ENCODE assay signal across 8 cellular contexts in the genomic region with DNA sequence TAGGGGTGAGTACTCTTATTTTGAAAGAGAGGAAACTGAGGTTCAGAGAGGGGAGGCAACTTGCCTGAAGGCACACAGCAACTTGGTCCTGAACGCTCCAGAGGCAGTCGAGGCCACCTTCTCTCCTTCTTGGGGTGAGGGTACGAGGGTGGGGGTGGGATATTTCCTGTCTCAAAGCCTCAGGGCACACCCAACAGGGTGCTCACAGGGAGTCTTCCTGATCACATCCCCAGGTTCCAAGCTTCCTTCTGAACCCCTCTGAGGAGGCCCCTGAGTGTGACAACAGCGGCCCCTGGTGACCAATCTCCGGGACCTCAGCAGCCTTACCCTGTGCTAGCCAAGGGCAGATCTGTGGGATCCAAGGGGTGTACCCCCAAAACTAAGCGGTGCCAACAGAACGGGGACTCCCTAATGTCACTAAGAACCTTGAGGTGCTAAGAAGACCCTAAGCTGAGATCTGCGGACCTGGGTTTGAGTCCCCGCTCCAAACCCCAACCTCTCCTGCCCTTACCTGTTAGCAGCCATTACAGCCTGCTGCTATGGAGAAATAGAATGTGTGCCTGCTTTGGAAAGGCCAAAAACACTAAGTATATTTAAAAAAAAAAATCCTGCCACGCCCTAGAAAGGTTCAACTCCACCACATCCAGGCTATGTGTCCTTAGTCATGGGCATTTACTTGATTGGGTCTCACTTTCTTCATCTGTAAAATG. TPM values are rescaled to one million over a fixed set of nuclear protein-coding genes. Genes with fewer than 3 reads are reported as not detected.
DNase-seq lines count a peak whose midpoint lies in the region; ATAC-seq and TF ChIP-seq lines count a peak whose summit lies in the region.

No MANE protein-coding gene starts in this region.

- no peaks in the 10 kb centered on the region for H3K9me3 ChIP-seq in Loucy (ENCODE audit: insufficient read depth, low read depth, low read length)

- no peak overlapping the region for H3K9ac ChIP-seq in Loucy (ENCODE audit: low read depth, low read length, poor library complexity, severe bottlenecking)

- H3K9me2 ChIP-seq in Loucy (replicated peaks; ENCODE audit: low read depth, low read length), result no peaks in the 10 kb centered on the region

- no peaks in the 10 kb centered on the region for H3K36me3 ChIP-seq in Loucy (ENCODE audit: insufficient read depth, low read length)

- no peaks in the 10 kb centered on the region for H3K36me3 Mint-ChIP-seq in activated naive CD8-positive, alpha-beta T cell treated with anti-CD3 and anti-CD28 coated beads, Interleukin-2, amount 50 U/mL, for 24 hours (ENCODE audit: low read depth)

- peaks cover 13% of the 10 kb centered on the region for H3K4me1 Mint-ChIP-seq in activated naive CD8-positive, alpha-beta T cell treated with anti-CD3 and anti-CD28 coated beads, Interleukin-2, amount 50 U/mL, for 24 hours

- DNase-seq in GM03348 (ENCODE audit: low spot score) (peak; percentile 92), T follicular helper cell (ENCODE audit: low read depth) (peak; percentile 56), left cardiac atrium (peak; percentile 71), retina (peak; percentile 77), mesenteric fat pad (ENCODE audit: low spot score) (no peak)
- peak; percentile 82 for DNase-seq in activated naive CD8-positive, alpha-beta T cell treated with anti-CD3 and anti-CD28 coated beads, Interleukin-2, amount 50 U/mL, for 24 hours

- H4K20me1 ChIP-seq in Loucy (ENCODE audit: insufficient read depth, low read length, poor library complexity, severe bottlenecking), result no peaks in the 10 kb centered on the region

- no peaks in the 10 kb centered on the region for H3K27me3 ChIP-seq in Loucy (ENCODE audit: insufficient read depth, low read length, poor library complexity, severe bottlenecking)

- no peak overlapping the region for H3K4me2 ChIP-seq in Loucy (ENCODE audit: low read depth, low read length, poor library complexity, severe bottlenecking)

- no peaks in the 10 kb centered on the region for H3F3A ChIP-seq in Loucy (ENCODE audit: low read depth)

- H3K79me2 ChIP-seq in Loucy (ENCODE audit: insufficient read depth, low read length), result no peaks in the 10 kb centered on the region

- no peak overlapping the region for H3K4me3 Mint-ChIP-seq in activated naive CD8-positive, alpha-beta T cell treated with anti-CD3 and anti-CD28 coated beads, Interleukin-2, amount 50 U/mL, for 24 hours

- H3K4me1 ChIP-seq in Loucy (ENCODE audit: insufficient read depth, low read length, poor library complexity, severe bottlenecking), result peaks cover 8% of the 10 kb centered on the region

- intact Hi-C loops in left cardiac atrium (cut with DNase I), result loop anchor here (1.0 to 10.0 kb wide), 5 partner anchors 55 to 348 kb away; a partner anchor contains a TSS

- H3K27me3 Mint-ChIP-seq in activated naive CD8-positive, alpha-beta T cell treated with anti-CD3 and anti-CD28 coated beads, Interleukin-2, amount 50 U/mL, for 24 hours, result peaks cover 4% of the 10 kb centered on the region

- H3K4me3 ChIP-seq in Loucy (ENCODE audit: low read length, poor library complexity, severe bottlenecking), result no peak overlapping the region

- peak; percentile 83 for ATAC-seq in activated naive CD8-positive, alpha-beta T cell treated with anti-CD3 and anti-CD28 coated beads, Interleukin-2, amount 50 U/mL, for 24 hours
- ATAC-seq in left cardiac atrium (peak; percentile 82 to 88), GM21526 (IDR thresholded peaks at IDR 0.05; ENCODE audit: low FRiP score, unreplicated experiment) (no peak)

- no peaks in the 10 kb centered on the region for H3K9me3 Mint-ChIP-seq in activated naive CD8-positive, alpha-beta T cell treated with anti-CD3 and anti-CD28 coated beads, Interleukin-2, amount 50 U/mL, for 24 hours

- H2AFZ ChIP-seq in Loucy (ENCODE audit: low read length), result 0 out of 2 replicates have a peak overlapping the region, but pooled peaks have one; percentile 10

- no peak overlapping the region for H3K27ac Mint-ChIP-seq in activated naive CD8-positive, alpha-beta T cell treated with anti-CD3 and anti-CD28 coated beads, Interleukin-2, amount 50 U/mL, for 24 hours

- peak; percentile 96 for TF ChIP-seq CTCF in Loucy (conservative IDR thresholded peaks at IDR 0.05; ENCODE audit: low read length)

RNA-seq across cellular contexts. Expression of a gene that starts 57.9 kb away (rescaled TPM):
- total RNA-seq in left cardiac atrium, result 1 to 10 TPM; 1.0 to 1.2 TPM
- total RNA-seq in mesenteric fat pad, result 3.5 TPM
